In the genomic region with DNA sequence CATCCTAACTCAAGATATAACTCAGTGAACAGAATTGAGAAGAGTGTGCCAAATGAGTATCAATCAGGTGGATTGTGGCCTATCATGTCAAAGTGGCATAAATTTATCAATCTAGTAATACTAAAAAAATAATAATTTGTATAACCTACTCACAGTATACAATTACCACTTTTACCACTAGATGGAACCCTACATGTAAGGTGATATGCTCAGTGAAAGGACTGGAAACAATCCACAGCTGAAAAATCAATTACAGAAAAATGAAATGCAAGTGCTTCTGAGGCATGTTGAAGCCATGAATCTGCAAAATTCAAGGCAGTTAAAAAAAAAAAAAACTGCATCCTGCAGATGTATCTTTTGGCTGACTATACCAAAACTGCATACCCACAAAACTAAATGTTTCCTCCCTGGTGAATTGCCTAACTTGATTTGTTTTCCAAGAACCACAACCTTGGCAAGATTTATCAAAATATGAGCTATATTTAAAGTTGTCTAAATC, we compare ENCODE assay signal across 1 cellular context.
TF ChIP-seq lines count a peak whose summit lies in the region.

No MANE protein-coding gene starts in this region.

TF ChIP-seq in SK-N-SH, 30 proteins besides CTCF, POLR2A, EP300 and RAD21 (continued from another document):
- TF ChIP-seq, protein P1, sequence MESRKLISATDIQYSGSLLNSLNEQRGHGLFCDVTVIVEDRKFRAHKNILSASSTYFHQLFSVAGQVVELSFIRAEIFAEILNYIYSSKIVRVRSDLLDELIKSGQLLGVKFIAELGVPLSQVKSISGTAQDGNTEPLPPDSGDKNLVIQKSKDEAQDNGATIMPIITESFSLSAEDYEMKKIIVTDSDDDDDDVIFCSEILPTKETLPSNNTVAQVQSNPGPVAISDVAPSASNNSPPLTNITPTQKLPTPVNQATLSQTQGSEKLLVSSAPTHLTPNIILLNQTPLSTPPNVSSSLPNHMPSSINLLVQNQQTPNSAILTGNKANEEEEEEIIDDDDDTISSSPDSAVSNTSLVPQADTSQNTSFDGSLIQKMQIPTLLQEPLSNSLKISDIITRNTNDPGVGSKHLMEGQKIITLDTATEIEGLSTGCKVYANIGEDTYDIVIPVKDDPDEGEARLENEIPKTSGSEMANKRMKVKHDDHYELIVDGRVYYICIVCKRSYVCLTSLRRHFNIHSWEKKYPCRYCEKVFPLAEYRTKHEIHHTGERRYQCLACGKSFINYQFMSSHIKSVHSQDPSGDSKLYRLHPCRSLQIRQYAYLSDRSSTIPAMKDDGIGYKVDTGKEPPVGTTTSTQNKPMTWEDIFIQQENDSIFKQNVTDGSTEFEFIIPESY (IDR thresholded peaks at IDR 0.05; ENCODE audit: borderline replicate concordance, low read depth) = 0 out of 2 replicates have a peak, but pooled peaks have one; percentile 10
- TF ChIP-seq POLR2AphosphoS5 (IDR thresholded peaks at IDR 0.05; ENCODE audit: low read depth, low read length) (no peak), GATA2 (CRISPR knock-in tag; IDR thresholded peaks at IDR 0.05) (no peak), FOXJ3 (CRISPR knock-in tag; IDR thresholded peaks at IDR 0.05) (no peak), JUND (IDR thresholded peaks at IDR 0.05) (peak; percentile 26; the same call in 1 of the 2 replicates), NFIC (IDR thresholded peaks at IDR 0.05; ENCODE audit: borderline replicate concordance) (peak; percentile 74), TAF1 (IDR thresholded peaks at IDR 0.05; ENCODE audit: borderline replicate concordance, low read depth, low read length) (0 out of 2 replicates have a peak, but pooled peaks have one; percentile 31), FOSL2 (IDR thresholded peaks at IDR 0.05; ENCODE audit: borderline replicate concordance, low read depth) (no peak), RFX5 (IDR thresholded peaks at IDR 0.05; ENCODE audit: low read length) (no peak), CHD2 (IDR thresholded peaks at IDR 0.05; ENCODE audit: low read length, partially characterized antibody) (no peak), EZH2phosphoT487 (IDR thresholded peaks at IDR 0.05; ENCODE audit: borderline replicate concordance, low read depth) (no peak), SMC3 (IDR thresholded peaks at IDR 0.05; ENCODE audit: low read depth, low read length) (peak; percentile 66), YY1 (IDR thresholded peaks at IDR 0.05; ENCODE audit: low read depth) (no peak), GABPA (IDR thresholded peaks at IDR 0.05; ENCODE audit: low read depth) (no peak), FOXM1 (IDR thresholded peaks at IDR 0.05; ENCODE audit: low read depth) (no peak), MEF2A (IDR thresholded peaks at IDR 0.05; ENCODE audit: borderline replicate concordance, low read depth) (peak; percentile 75)
- TF ChIP-seq, protein P2, sequence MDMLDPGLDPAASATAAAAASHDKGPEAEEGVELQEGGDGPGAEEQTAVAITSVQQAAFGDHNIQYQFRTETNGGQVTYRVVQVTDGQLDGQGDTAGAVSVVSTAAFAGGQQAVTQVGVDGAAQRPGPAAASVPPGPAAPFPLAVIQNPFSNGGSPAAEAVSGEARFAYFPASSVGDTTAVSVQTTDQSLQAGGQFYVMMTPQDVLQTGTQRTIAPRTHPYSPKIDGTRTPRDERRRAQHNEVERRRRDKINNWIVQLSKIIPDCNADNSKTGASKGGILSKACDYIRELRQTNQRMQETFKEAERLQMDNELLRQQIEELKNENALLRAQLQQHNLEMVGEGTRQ (IDR thresholded peaks at IDR 0.05; ENCODE audit: borderline replicate concordance, low read depth, low read length) = no peak
- TF ChIP-seq, protein P3, sequence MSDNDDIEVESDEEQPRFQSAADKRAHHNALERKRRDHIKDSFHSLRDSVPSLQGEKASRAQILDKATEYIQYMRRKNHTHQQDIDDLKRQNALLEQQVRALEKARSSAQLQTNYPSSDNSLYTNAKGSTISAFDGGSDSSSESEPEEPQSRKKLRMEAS (IDR thresholded peaks at IDR 0.05; ENCODE audit: low read depth) = no peak
- TF ChIP-seq, protein P4, sequence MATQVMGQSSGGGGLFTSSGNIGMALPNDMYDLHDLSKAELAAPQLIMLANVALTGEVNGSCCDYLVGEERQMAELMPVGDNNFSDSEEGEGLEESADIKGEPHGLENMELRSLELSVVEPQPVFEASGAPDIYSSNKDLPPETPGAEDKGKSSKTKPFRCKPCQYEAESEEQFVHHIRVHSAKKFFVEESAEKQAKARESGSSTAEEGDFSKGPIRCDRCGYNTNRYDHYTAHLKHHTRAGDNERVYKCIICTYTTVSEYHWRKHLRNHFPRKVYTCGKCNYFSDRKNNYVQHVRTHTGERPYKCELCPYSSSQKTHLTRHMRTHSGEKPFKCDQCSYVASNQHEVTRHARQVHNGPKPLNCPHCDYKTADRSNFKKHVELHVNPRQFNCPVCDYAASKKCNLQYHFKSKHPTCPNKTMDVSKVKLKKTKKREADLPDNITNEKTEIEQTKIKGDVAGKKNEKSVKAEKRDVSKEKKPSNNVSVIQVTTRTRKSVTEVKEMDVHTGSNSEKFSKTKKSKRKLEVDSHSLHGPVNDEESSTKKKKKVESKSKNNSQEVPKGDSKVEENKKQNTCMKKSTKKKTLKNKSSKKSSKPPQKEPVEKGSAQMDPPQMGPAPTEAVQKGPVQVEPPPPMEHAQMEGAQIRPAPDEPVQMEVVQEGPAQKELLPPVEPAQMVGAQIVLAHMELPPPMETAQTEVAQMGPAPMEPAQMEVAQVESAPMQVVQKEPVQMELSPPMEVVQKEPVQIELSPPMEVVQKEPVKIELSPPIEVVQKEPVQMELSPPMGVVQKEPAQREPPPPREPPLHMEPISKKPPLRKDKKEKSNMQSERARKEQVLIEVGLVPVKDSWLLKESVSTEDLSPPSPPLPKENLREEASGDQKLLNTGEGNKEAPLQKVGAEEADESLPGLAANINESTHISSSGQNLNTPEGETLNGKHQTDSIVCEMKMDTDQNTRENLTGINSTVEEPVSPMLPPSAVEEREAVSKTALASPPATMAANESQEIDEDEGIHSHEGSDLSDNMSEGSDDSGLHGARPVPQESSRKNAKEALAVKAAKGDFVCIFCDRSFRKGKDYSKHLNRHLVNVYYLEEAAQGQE (IDR thresholded peaks at IDR 0.05; ENCODE audit: low read depth, low read length) = no peak
TF ChIP-seq in SK-N-SH: peak in this region for 10.
